In genomic region chr3:196969001-196969659, GRCh38 we compare ENCODE assay signal across 1 cellular context.
TF ChIP-seq lines count a peak whose summit lies in the region.

No MANE protein-coding gene starts in this region.

TF ChIP-seq in HepG2, 621 proteins besides CTCF, POLR2A, EP300 and RAD21 (continued from another document and continues in another):
- TF ChIP-seq ZNF276 (CRISPR knock-in tag; IDR thresholded peaks at IDR 0.05; ENCODE audit: low read depth): no peak
- no peak for TF ChIP-seq HMG20B (CRISPR knock-in tag; conservative IDR thresholded peaks at IDR 0.05)
- no peak for TF ChIP-seq ELF4 (CRISPR knock-in tag; IDR thresholded peaks at IDR 0.05; ENCODE audit: borderline replicate concordance)
- TF ChIP-seq NFKB2 (CRISPR knock-in tag; IDR thresholded peaks at IDR 0.05; ENCODE audit: borderline replicate concordance): peak; percentile 28; the same call in 1 of the 2 replicates
- TF ChIP-seq BCL6 (CRISPR knock-in tag; IDR thresholded peaks at IDR 0.05): peak; percentile 26; the same call in 1 of the 2 replicates
- no peak for TF ChIP-seq ZBTB7A (CRISPR knock-in tag; IDR thresholded peaks at IDR 0.05)
- 0 out of 2 replicates have a peak, but pooled peaks have one; percentile 22 for TF ChIP-seq DR1 (CRISPR knock-in tag; IDR thresholded peaks at IDR 0.05)
- TF ChIP-seq SIX4 (CRISPR knock-in tag; IDR thresholded peaks at IDR 0.05): no peak
- TF ChIP-seq AGO1 (IDR thresholded peaks at IDR 0.05; ENCODE audit: low read depth, low read length, poor library complexity, severe bottlenecking): peak; percentile 85
- peak; percentile 36; the same call in 1 of the 2 replicates for TF ChIP-seq GABPB1 (CRISPR knock-in tag; IDR thresholded peaks at IDR 0.05)
- TF ChIP-seq, protein P1, sequence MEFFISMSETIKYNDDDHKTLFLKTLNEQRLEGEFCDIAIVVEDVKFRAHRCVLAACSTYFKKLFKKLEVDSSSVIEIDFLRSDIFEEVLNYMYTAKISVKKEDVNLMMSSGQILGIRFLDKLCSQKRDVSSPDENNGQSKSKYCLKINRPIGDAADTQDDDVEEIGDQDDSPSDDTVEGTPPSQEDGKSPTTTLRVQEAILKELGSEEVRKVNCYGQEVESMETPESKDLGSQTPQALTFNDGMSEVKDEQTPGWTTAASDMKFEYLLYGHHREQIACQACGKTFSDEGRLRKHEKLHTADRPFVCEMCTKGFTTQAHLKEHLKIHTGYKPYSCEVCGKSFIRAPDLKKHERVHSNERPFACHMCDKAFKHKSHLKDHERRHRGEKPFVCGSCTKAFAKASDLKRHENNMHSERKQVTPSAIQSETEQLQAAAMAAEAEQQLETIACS (CRISPR knock-in tag; IDR thresholded peaks at IDR 0.05): peak; percentile 47
- TF ChIP-seq ZNF558 (CRISPR knock-in tag; IDR thresholded peaks at IDR 0.05; ENCODE audit: borderline replicate concordance): no peak; the same call in 1 of the 2 replicates
- TF ChIP-seq FOXP1 (IDR thresholded peaks at IDR 0.05): no peak
- TF ChIP-seq FOXP1 (CRISPR knock-in tag; IDR thresholded peaks at IDR 0.05): no peak
- TF ChIP-seq, protein P2, sequence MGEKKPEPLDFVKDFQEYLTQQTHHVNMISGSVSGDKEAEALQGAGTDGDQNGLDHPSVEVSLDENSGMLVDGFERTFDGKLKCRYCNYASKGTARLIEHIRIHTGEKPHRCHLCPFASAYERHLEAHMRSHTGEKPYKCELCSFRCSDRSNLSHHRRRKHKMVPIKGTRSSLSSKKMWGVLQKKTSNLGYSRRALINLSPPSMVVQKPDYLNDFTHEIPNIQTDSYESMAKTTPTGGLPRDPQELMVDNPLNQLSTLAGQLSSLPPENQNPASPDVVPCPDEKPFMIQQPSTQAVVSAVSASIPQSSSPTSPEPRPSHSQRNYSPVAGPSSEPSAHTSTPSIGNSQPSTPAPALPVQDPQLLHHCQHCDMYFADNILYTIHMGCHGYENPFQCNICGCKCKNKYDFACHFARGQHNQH (CRISPR knock-in tag; IDR thresholded peaks at IDR 0.05): peak; percentile 24; the same call in 1 of the 2 replicates
- TF ChIP-seq SOX13 (IDR thresholded peaks at IDR 0.05): no peak
- no peak for TF ChIP-seq SOX13 (CRISPR knock-in tag; conservative IDR thresholded peaks at IDR 0.05 in 1 of 2, IDR thresholded peaks at IDR 0.05 in 1 of 2)
- TF ChIP-seq TEAD2 (CRISPR knock-in tag; IDR thresholded peaks at IDR 0.05): no peak
- TF ChIP-seq ZNF354B (CRISPR knock-in tag; IDR thresholded peaks at IDR 0.05): no peak
- TF ChIP-seq NKX3-1 (CRISPR knock-in tag; IDR thresholded peaks at IDR 0.05): 0 out of 2 replicates have a peak, but pooled peaks have one; percentile 2
- peak; percentile 59; the same call in 1 of the 2 replicates for TF ChIP-seq HIVEP1 (CRISPR knock-in tag; IDR thresholded peaks at IDR 0.05)
- TF ChIP-seq ZNF333 (CRISPR knock-in tag; IDR thresholded peaks at IDR 0.05; ENCODE audit: borderline replicate concordance): 0 out of 2 replicates have a peak, but pooled peaks have one; percentile 49
- TF ChIP-seq NCOR1 (IDR thresholded peaks at IDR 0.05; ENCODE audit: borderline replicate concordance, low read length): no peak
- TF ChIP-seq ZNF572 (CRISPR knock-in tag; IDR thresholded peaks at IDR 0.05): no peak
- TF ChIP-seq, protein P3, sequence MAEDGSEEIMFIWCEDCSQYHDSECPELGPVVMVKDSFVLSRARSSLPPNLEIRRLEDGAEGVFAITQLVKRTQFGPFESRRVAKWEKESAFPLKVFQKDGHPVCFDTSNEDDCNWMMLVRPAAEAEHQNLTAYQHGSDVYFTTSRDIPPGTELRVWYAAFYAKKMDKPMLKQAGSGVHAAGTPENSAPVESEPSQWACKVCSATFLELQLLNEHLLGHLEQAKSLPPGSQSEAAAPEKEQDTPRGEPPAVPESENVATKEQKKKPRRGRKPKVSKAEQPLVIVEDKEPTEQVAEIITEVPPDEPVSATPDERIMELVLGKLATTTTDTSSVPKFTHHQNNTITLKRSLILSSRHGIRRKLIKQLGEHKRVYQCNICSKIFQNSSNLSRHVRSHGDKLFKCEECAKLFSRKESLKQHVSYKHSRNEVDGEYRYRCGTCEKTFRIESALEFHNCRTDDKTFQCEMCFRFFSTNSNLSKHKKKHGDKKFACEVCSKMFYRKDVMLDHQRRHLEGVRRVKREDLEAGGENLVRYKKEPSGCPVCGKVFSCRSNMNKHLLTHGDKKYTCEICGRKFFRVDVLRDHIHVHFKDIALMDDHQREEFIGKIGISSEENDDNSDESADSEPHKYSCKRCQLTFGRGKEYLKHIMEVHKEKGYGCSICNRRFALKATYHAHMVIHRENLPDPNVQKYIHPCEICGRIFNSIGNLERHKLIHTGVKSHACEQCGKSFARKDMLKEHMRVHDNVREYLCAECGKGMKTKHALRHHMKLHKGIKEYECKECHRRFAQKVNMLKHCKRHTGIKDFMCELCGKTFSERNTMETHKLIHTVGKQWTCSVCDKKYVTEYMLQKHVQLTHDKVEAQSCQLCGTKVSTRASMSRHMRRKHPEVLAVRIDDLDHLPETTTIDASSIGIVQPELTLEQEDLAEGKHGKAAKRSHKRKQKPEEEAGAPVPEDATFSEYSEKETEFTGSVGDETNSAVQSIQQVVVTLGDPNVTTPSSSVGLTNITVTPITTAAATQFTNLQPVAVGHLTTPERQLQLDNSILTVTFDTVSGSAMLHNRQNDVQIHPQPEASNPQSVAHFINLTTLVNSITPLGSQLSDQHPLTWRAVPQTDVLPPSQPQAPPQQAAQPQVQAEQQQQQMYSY (CRISPR knock-in tag; IDR thresholded peaks at IDR 0.05): no peak; the same call in 1 of the 2 replicates
- TF ChIP-seq PHF8 (CRISPR knock-in tag; IDR thresholded peaks at IDR 0.05): peak; percentile 42
- no peak for TF ChIP-seq FOXA3 (CRISPR knock-in tag; IDR thresholded peaks at IDR 0.05)
- 0 out of 2 replicates have a peak, but pooled peaks have one; percentile 33 for TF ChIP-seq SMAD9 (CRISPR knock-in tag; IDR thresholded peaks at IDR 0.05)
- TF ChIP-seq ZNF674 (CRISPR knock-in tag; IDR thresholded peaks at IDR 0.05; ENCODE audit: low read depth): no peak
- TF ChIP-seq SMAD3 (CRISPR knock-in tag; IDR thresholded peaks at IDR 0.05): no peak
- no peak for TF ChIP-seq SMYD3 (CRISPR knock-in tag; IDR thresholded peaks at IDR 0.05)
- no peak for TF ChIP-seq ZNF143 (CRISPR knock-in tag; IDR thresholded peaks at IDR 0.05)
- peak; percentile 33; the same call in 1 of the 2 replicates for TF ChIP-seq ZNF614 (CRISPR knock-in tag; IDR thresholded peaks at IDR 0.05; ENCODE audit: borderline replicate concordance)
- TF ChIP-seq, protein P4, sequence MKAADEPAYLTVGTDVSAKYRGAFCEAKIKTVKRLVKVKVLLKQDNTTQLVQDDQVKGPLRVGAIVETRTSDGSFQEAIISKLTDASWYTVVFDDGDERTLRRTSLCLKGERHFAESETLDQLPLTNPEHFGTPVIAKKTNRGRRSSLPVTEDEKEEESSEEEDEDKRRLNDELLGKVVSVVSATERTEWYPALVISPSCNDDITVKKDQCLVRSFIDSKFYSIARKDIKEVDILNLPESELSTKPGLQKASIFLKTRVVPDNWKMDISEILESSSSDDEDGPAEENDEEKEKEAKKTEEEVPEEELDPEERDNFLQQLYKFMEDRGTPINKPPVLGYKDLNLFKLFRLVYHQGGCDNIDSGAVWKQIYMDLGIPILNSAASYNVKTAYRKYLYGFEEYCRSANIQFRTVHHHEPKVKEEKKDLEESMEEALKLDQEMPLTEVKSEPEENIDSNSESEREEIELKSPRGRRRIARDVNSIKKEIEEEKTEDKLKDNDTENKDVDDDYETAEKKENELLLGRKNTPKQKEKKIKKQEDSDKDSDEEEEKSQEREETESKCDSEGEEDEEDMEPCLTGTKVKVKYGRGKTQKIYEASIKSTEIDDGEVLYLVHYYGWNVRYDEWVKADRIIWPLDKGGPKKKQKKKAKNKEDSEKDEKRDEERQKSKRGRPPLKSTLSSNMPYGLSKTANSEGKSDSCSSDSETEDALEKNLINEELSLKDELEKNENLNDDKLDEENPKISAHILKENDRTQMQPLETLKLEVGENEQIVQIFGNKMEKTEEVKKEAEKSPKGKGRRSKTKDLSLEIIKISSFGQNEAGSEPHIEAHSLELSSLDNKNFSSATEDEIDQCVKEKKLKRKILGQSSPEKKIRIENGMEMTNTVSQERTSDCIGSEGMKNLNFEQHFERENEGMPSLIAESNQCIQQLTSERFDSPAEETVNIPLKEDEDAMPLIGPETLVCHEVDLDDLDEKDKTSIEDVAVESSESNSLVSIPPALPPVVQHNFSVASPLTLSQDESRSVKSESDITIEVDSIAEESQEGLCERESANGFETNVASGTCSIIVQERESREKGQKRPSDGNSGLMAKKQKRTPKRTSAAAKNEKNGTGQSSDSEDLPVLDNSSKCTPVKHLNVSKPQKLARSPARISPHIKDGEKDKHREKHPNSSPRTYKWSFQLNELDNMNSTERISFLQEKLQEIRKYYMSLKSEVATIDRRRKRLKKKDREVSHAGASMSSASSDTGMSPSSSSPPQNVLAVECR (CRISPR knock-in tag; IDR thresholded peaks at IDR 0.05; ENCODE audit: borderline replicate concordance): 0 out of 2 replicates have a peak, but pooled peaks have one; percentile 7
- TF ChIP-seq FOSL1 (CRISPR knock-in tag; IDR thresholded peaks at IDR 0.05; ENCODE audit: borderline replicate concordance): no peak
- peak; percentile 3 for TF ChIP-seq KDM5B (CRISPR knock-in tag; IDR thresholded peaks at IDR 0.05; ENCODE audit: borderline replicate concordance)
- peak; percentile 25; the same call in 1 of the 2 replicates for TF ChIP-seq SATB2 (CRISPR knock-in tag; IDR thresholded peaks at IDR 0.05)
- no peak for TF ChIP-seq RNF219 (CRISPR knock-in tag; IDR thresholded peaks at IDR 0.05)
- no peak for TF ChIP-seq ZNF501 (CRISPR knock-in tag; IDR thresholded peaks at IDR 0.05)
- no peak for TF ChIP-seq SNAPC4 (CRISPR knock-in tag; IDR thresholded peaks at IDR 0.05)
- no peak; the same call in 1 of the 2 replicates for TF ChIP-seq ZNF563 (CRISPR knock-in tag; IDR thresholded peaks at IDR 0.05)
- peak; percentile 11 for TF ChIP-seq MED8 (CRISPR knock-in tag; IDR thresholded peaks at IDR 0.05; ENCODE audit: insufficient replicate concordance)
- 0 out of 2 replicates have a peak, but pooled peaks have one; percentile 58 for TF ChIP-seq MTF2 (CRISPR knock-in tag; IDR thresholded peaks at IDR 0.05; ENCODE audit: borderline replicate concordance)
